Comparison of ENCODE assay signal across 15 cellular contexts in genomic region chr9:133252301-133252776, GRCh38. TPM values are rescaled to one million over a fixed set of nuclear protein-coding genes. Genes with fewer than 3 reads are reported as not detected.
DNase-seq lines count a peak whose midpoint lies in the region; ATAC-seq lines count a peak whose summit lies in the region.
"Had no signal": no experiment of that assay in that cellular context is flagged by ENCODE, and none has a peak within 500 bp of the region (broad histone marks: within the 10 kb centered on the region; RNA-seq: fewer than 3 reads in every experiment).

No MANE protein-coding gene starts in this region.

- peaks cover 0 to 29% (median 0%) of the 10 kb centered on the region in 7 donors for H3K4me1 Mint-ChIP-seq in naive thymus-derived CD4-positive, alpha-beta T cell
- H3K4me1 Mint-ChIP-seq: IgD-negative memory B cell had no signal

- CTCF ChIA-PET in naive thymus-derived CD4-positive, alpha-beta T cell (lab: Charles Lee): no interaction called here

- H3K36me3 Mint-ChIP-seq in naive thymus-derived CD4-positive, alpha-beta T cell: peaks cover 0 to 3% (median 0%) of the 10 kb centered on the region in 5 donors
- H3K36me3 Mint-ChIP-seq: IgD-negative memory B cell, immature natural killer cell had no signal

- POLR2A ChIA-PET in naive thymus-derived CD4-positive, alpha-beta T cell (lab: Charles Lee): no interaction called here

- intact Hi-C loops in Right ventricle myocardium inferior (cut with DNase I) (no loop called here), cardiac septum (cut with DNase I) (no loop called here)
- intact Hi-C loops in naive thymus-derived CD4-positive, alpha-beta T cell (cut with micrococcal nuclease): no loop called here

- peak overlapping the region; percentile 54 for H3K27ac ChIP-seq in naive thymus-derived CD4-positive, alpha-beta T cell (ENCODE audit: low read depth, low read length)
- H3K27ac ChIP-seq: WERI-Rb-1 had no signal

- peak; percentile 47 for DNase-seq in Right ventricle myocardium inferior (ENCODE audit: missing footprints)
- DNase-seq in cardiac septum (ENCODE audit: low spot score): no peak
- peak in 1 of 9 donors; percentile 47 for DNase-seq in naive thymus-derived CD4-positive, alpha-beta T cell
- DNase-seq in dedifferentiated amniotic fluid mesenchymal stem cell (ENCODE audit: extremely low spot score): no peak
- no peak for DNase-seq in NCI-H1417 treated with DMSO at 0.1 percent for 48 hours (lab: John Stamatoyannopoulos, UW)
- DNase-seq: activated T-cell treated with anti-CD3 and anti-CD28 coated beads, Interleukin-2, amount 50 U/mL, for 48 hours; immature natural killer cell; NCI-H2107; stimulated activated CD4-positive, alpha-beta T cell treated with anti-CD3 and anti-CD28 coated beads, Interleukin-2, amount 100 ng/mL, for 48 hours; WERI-Rb-1 had no signal

- H3K27me3 ChIP-seq in naive thymus-derived CD4-positive, alpha-beta T cell (ENCODE audit: control insufficient read depth in 2 of 2, insufficient read depth in 2 of 2, low read length in 2 of 2): peaks cover 0 to 2% of the 10 kb centered on the region in 2 donors

- H3K36me3 ChIP-seq in naive thymus-derived CD4-positive, alpha-beta T cell (ENCODE audit: control insufficient read depth in 2 of 3, insufficient read depth in 3 of 3, low read length in 3 of 3): no peaks in the 10 kb centered on the region
- H3K36me3 ChIP-seq: WERI-Rb-1 had no signal

- H3K4me1 ChIP-seq in naive thymus-derived CD4-positive, alpha-beta T cell (ENCODE audit: control insufficient read depth in 2 of 2, insufficient read depth in 2 of 2, low read length in 2 of 2): no peaks in the 10 kb centered on the region

- H3K4me3 Mint-ChIP-seq in naive thymus-derived CD4-positive, alpha-beta T cell: peak overlapping the region in 1 of 10 donors; percentile 73
- H3K4me3 Mint-ChIP-seq: IgD-negative memory B cell, immature natural killer cell had no signal

- no peaks in the 10 kb centered on the region for H3K9me3 ChIP-seq in naive thymus-derived CD4-positive, alpha-beta T cell (ENCODE audit: control insufficient read depth in 2 of 3, low read length in 3 of 3)

- no peak overlapping the region for H3K4me3 ChIP-seq in naive thymus-derived CD4-positive, alpha-beta T cell (ENCODE audit: low read length)

- no peaks in the 10 kb centered on the region for H3K9me3 Mint-ChIP-seq in naive thymus-derived CD4-positive, alpha-beta T cell
- H3K9me3 Mint-ChIP-seq: IgD-negative memory B cell, immature natural killer cell had no signal

- H3K27ac Mint-ChIP-seq in naive thymus-derived CD4-positive, alpha-beta T cell: peak overlapping the region in 1 of 9 donors; percentile 71
- H3K27ac Mint-ChIP-seq: IgD-negative memory B cell, immature natural killer cell had no signal

- peaks cover 0 to 8% (median 7%) of the 10 kb centered on the region in 5 donors for H3K27me3 Mint-ChIP-seq in naive thymus-derived CD4-positive, alpha-beta T cell

- ATAC-seq in Right ventricle myocardium inferior: no peak
- peak; percentile 96 for ATAC-seq in esophagus mucosa
- no peak for ATAC-seq in naive thymus-derived CD4-positive, alpha-beta T cell
- no peak for ATAC-seq in GM21515 (IDR thresholded peaks at IDR 0.05; ENCODE audit: unreplicated experiment)
- ATAC-seq in HG03159 (IDR thresholded peaks at IDR 0.05; ENCODE audit: unreplicated experiment): no peak

RNA-seq across cellular contexts. Expression of gene ABO, which starts 22.7 kb away (rescaled TPM):
- total RNA-seq in Right ventricle myocardium inferior (1.5 TPM), cardiac septum (2.0 TPM), esophagus mucosa (7.3 TPM)
- total RNA-seq in naive thymus-derived CD4-positive, alpha-beta T cell: 1 to 10 TPM in 2 of 5 experiments, not detected in 3; 1.7 to 3.3 TPM
- polyA plus RNA-seq in naive thymus-derived CD4-positive, alpha-beta T cell: not detected
- total RNA-seq: fibroblast of lung had no signal
- polyA plus RNA-seq: fibroblast of lung, IgD-negative memory B cell had no signal

RNA-seq across cellular contexts. Expression of gene OBP2B, which starts 43.3 kb away (rescaled TPM):
- total RNA-seq in Right ventricle myocardium inferior (not detected), cardiac septum (not detected), esophagus mucosa (not detected)
- total RNA-seq in naive thymus-derived CD4-positive, alpha-beta T cell: not detected
- polyA plus RNA-seq in naive thymus-derived CD4-positive, alpha-beta T cell: not detected
- total RNA-seq: fibroblast of lung had no signal
- polyA plus RNA-seq: fibroblast of lung, IgD-negative memory B cell, immature natural killer cell had no signal
